18 cellular contexts compared by ENCODE assay signal in genomic region chr11:17313349-17314231, GRCh38. TPM values are rescaled to one million over a fixed set of nuclear protein-coding genes. Genes with fewer than 3 reads are reported as not detected.
DNase-seq lines count a peak whose midpoint lies in the region; ATAC-seq and TF ChIP-seq lines count a peak whose summit lies in the region.
"Had no signal": no experiment of that assay in that cellular context is flagged by ENCODE, and none has a peak within 500 bp of the region (broad histone marks: within the 10 kb centered on the region; RNA-seq: fewer than 3 reads in every experiment).

No MANE protein-coding gene starts in this region.

- WGBS in GM23248 (ENCODE audit: low coverage in 1 of 2, low lambda C conversion rate in 2 of 2, missing lambda C conversion rate in 2 of 2), 2 experiments, result 97% methylated on average over 8 of the region's 8 CpGs
- WGBS in SK-N-SH (ENCODE audit: low lambda C conversion rate), result 95% methylated on average over 8 of the region's 8 CpGs
- WGBS in smooth muscle cell (ENCODE audit: low lambda C conversion rate), result 95% methylated on average over 8 of the region's 8 CpGs

- CTCF ChIA-PET in SK-N-SH (lab: Yijun Ruan, JAX), result interaction anchor here (1.1 kb wide), 1 partner anchor 19 kb away, joined by 3 read pairs; no protein-coding TSS in a partner anchor

- peak overlapping the region; percentile 77 for H2AFZ ChIP-seq in GM23248
- peak overlapping the region; percentile 26; the same call in 1 of the 2 replicates for H2AFZ ChIP-seq in SK-N-SH (ENCODE audit: low read depth)
- no peak overlapping the region for H2AFZ ChIP-seq in smooth muscle cell (ENCODE audit: low read depth)

- H3K9ac ChIP-seq in GM23248 (peak overlapping the region; percentile 41), SK-N-SH (no peak overlapping the region), smooth muscle cell (ENCODE audit: low read depth) (no peak overlapping the region)

- H3F3A ChIP-seq in GM23248 (ENCODE audit: insufficient read depth), result peaks cover 27% of the 10 kb centered on the region
- peaks cover 18% of the 10 kb centered on the region for H3F3A ChIP-seq in SK-N-SH (replicated peaks; ENCODE audit: insufficient read depth)
- H3F3A ChIP-seq in smooth muscle cell (ENCODE audit: low read depth), result no peaks in the 10 kb centered on the region

- no peaks in the 10 kb centered on the region for H3K9me2 ChIP-seq in GM23248 (ENCODE audit: insufficient read depth)
- H3K9me2 ChIP-seq in SK-N-SH, result no peaks in the 10 kb centered on the region

- peaks cover 18% of the 10 kb centered on the region for H3K4me1 ChIP-seq in GM23248 (ENCODE audit: insufficient read depth)
- H3K4me1 ChIP-seq in SK-N-SH (ENCODE audit: control insufficient read depth in 1 of 2, insufficient read depth in 2 of 2, low read depth in 1 of 2, low read length in 1 of 2), result no peaks in the 10 kb centered on the region
- no peaks in the 10 kb centered on the region for H3K4me1 ChIP-seq in smooth muscle cell (ENCODE audit: low read depth)

- H4K20me1 ChIP-seq in GM23248 (ENCODE audit: insufficient read depth), result no peaks in the 10 kb centered on the region
- H4K20me1 ChIP-seq in SK-N-SH (ENCODE audit: insufficient read depth), result no peaks in the 10 kb centered on the region
- H4K20me1 ChIP-seq in smooth muscle cell (ENCODE audit: low read depth), result no peaks in the 10 kb centered on the region

- no peak for TF ChIP-seq EP300 in SK-N-SH (IDR thresholded peaks at IDR 0.05; ENCODE audit: borderline replicate concordance in 1 of 2, low read depth in 1 of 2, low read length in 1 of 2)

- H3K36me3 ChIP-seq in GM23248 (ENCODE audit: low read depth) (peaks cover 17% of the 10 kb centered on the region; the same call in 1 of the 2 replicates), SK-N-SH (replicated peaks in 1 of 2; ENCODE audit: control insufficient read depth in 1 of 2, insufficient read depth in 2 of 2, low read length in 1 of 2) (peaks cover 31 to 36% of the 10 kb centered on the region in 2 experiments), smooth muscle cell (ENCODE audit: low read depth) (peaks cover 18% of the 10 kb centered on the region)
- H3K36me3 ChIP-seq: SJCRH30 had no signal

- no peak for TF ChIP-seq RAD21 in SK-N-SH (IDR thresholded peaks at IDR 0.05; ENCODE audit: low read length)

- peak; percentile 65 for DNase-seq in GM23248
- DNase-seq in SK-N-SH, result no peak
- DNase-seq in fibroblast of peridontal ligament (ENCODE audit: extremely low read depth), result peak; percentile 2
- no peak for DNase-seq in smooth muscle cell (lab: John Stamatoyannopoulos, UW; ENCODE audit: unreplicated experiment)
- no peak for DNase-seq in T-helper 2 cell
- DNase-seq in stimulated activated naive CD4-positive, alpha-beta T cell treated with Interleukin-2 at 50 U/mL for 16 hours (lab: John Stamatoyannopoulos, UW), result no peak
- DNase-seq: aorta; CD4-positive, alpha-beta T cell; MM.1S; naive thymus-derived CD8-positive, alpha-beta T cell; NCI-H146; NCI-H2171; NK-92 treated with Interleukin-12 subunit alpha and Interleukin-12 subunit beta, amount 100 ng/mL, for 24 hours; small intestine; stimulated activated CD4-positive, alpha-beta T cell treated with anti-CD3 and anti-CD28 coated beads, Interleukin-2, amount 100 ng/mL, for 24 hours had no signal

- ATAC-seq in HG02759 (IDR thresholded peaks at IDR 0.05; ENCODE audit: unreplicated experiment), result no peak
- ATAC-seq: left lobe of liver; naive thymus-derived CD8-positive, alpha-beta T cell had no signal

- H3K4me3 ChIP-seq in GM23248 (peak overlapping the region; percentile 20; the same call in 1 of the 2 replicates), SK-N-SH (ENCODE audit: low read depth in 2 of 2, low read length in 1 of 2) (0 out of 4 replicates have a peak overlapping the region, but pooled peaks of 1 of the 2 experiments have one; percentile 12), smooth muscle cell (no peak overlapping the region)
- H3K4me3 ChIP-seq: SJCRH30 had no signal

- in situ Hi-C loops in GM23248 (cut with MboI), result no loop called here

- H3K9me3 ChIP-seq in GM23248 (ENCODE audit: low read depth), result no peaks in the 10 kb centered on the region
- no peaks in the 10 kb centered on the region for H3K9me3 ChIP-seq in SK-N-SH
- no peaks in the 10 kb centered on the region for H3K9me3 ChIP-seq in smooth muscle cell (replicated peaks; ENCODE audit: low read depth)
- H3K9me3 ChIP-seq: SJCRH30 had no signal

- H3K4me2 ChIP-seq in GM23248 (ENCODE audit: unreplicated experiment), result peak overlapping the region; percentile 84
- peak overlapping the region; percentile 49 for H3K4me2 ChIP-seq in SK-N-SH
- peak overlapping the region; percentile 56 for H3K4me2 ChIP-seq in smooth muscle cell

- H3K27ac ChIP-seq in GM23248 (peak overlapping the region; percentile 74), SK-N-SH (ENCODE audit: low read depth in 2 of 2, low read length in 1 of 2) (peak overlapping the region; percentile 58 to 67; a peak in 3 of 4 replicates), smooth muscle cell (ENCODE audit: low read depth) (peak overlapping the region; percentile 51)
- H3K27ac ChIP-seq: SJCRH30 had no signal

- H3K79me2 ChIP-seq in GM23248 (ENCODE audit: insufficient read depth) (no peaks in the 10 kb centered on the region), SK-N-SH (ENCODE audit: insufficient read depth) (no peaks in the 10 kb centered on the region), smooth muscle cell (ENCODE audit: low read depth) (no peaks in the 10 kb centered on the region)

- no peak for TF ChIP-seq CTCF in SK-N-SH (IDR thresholded peaks at IDR 0.05)
- no peak for TF ChIP-seq CTCF in smooth muscle cell (IDR thresholded peaks at IDR 0.05; ENCODE audit: borderline replicate concordance, insufficient read depth, poor library complexity, severe bottlenecking)

- POLR2A ChIA-PET in SK-N-SH (lab: Yijun Ruan, JAX), result no interaction called here

- H3K27me3 ChIP-seq in GM23248 (replicated peaks; ENCODE audit: insufficient read depth), result no peaks in the 10 kb centered on the region
- H3K27me3 ChIP-seq in SK-N-SH (ENCODE audit: insufficient read depth), result no peaks in the 10 kb centered on the region
- H3K27me3 ChIP-seq in smooth muscle cell (ENCODE audit: low read depth), result no peaks in the 10 kb centered on the region
- H3K27me3 ChIP-seq: SJCRH30 had no signal

TF ChIP-seq in SK-N-SH, 30 proteins besides CTCF, POLR2A, EP300 and RAD21:
- TF ChIP-seq USF1 (IDR thresholded peaks at IDR 0.05; ENCODE audit: borderline replicate concordance, low read depth) (no peak), FOXJ3 (CRISPR knock-in tag; IDR thresholded peaks at IDR 0.05) (no peak), NFIC (IDR thresholded peaks at IDR 0.05; ENCODE audit: borderline replicate concordance) (no peak), NRF1 (IDR thresholded peaks at IDR 0.05; ENCODE audit: low read depth, low read length) (no peak), EZH2phosphoT487 (IDR thresholded peaks at IDR 0.05; ENCODE audit: borderline replicate concordance, low read depth) (no peak), TEAD4 (IDR thresholded peaks at IDR 0.05; ENCODE audit: borderline replicate concordance, insufficient read depth) (no peak), SMC3 (IDR thresholded peaks at IDR 0.05; ENCODE audit: low read depth, low read length) (no peak), YY1 (IDR thresholded peaks at IDR 0.05; ENCODE audit: low read depth) (no peak), RXRA (IDR thresholded peaks at IDR 0.05; ENCODE audit: borderline replicate concordance, low read depth) (no peak), MEF2A (IDR thresholded peaks at IDR 0.05; ENCODE audit: borderline replicate concordance, low read depth) (no peak), CHD2 (IDR thresholded peaks at IDR 0.05; ENCODE audit: low read length, partially characterized antibody) (no peak), FOSL2 (IDR thresholded peaks at IDR 0.05; ENCODE audit: borderline replicate concordance, low read depth) (no peak), GABPA (IDR thresholded peaks at IDR 0.05; ENCODE audit: low read depth) (no peak), JUND (IDR thresholded peaks at IDR 0.05) (no peak), TCF12 (IDR thresholded peaks at IDR 0.05) (no peak)

RNA-seq across cellular contexts. Expression of gene NUCB2, which starts 37.1 kb away (rescaled TPM):
- 71.5 and 95.0 TPM in 2 replicates for total RNA-seq in GM23248 (2014; rRNA removed; shearing (Covaris generic))
- 232 and 246 TPM in 2 replicates for polyA plus RNA-seq in GM23248 (2016; fragmentation: Nextera tagmentation; extraction: Ambion mirVana)
- 23.9 and 25.0 TPM in 2 replicates for polyA plus RNA-seq in SK-N-SH (2012; rRNA removed)
- 34.5 and 53.2 TPM in 2 replicates for polyA plus RNA-seq in SK-N-SH (2012; cell fraction: cytosol; rRNA removed)
- polyA plus RNA-seq in SK-N-SH (2012; cell fraction: nucleus; rRNA removed), result 8.0 and 16.6 TPM in 2 replicates
- total RNA-seq in smooth muscle cell, result 91.2 and 118 TPM in 2 replicates
- polyA plus RNA-seq in smooth muscle cell, result 148 and 177 TPM in 2 replicates

RNA-seq across cellular contexts. Expression of gene NCR3LG1, which starts 38.0 kb away (rescaled TPM):
- total RNA-seq in GM23248 (2014; rRNA removed; shearing (Covaris generic)), result 1.3 and 5.1 TPM in 2 replicates
- 0.83 and 1.0 TPM in 2 replicates for polyA plus RNA-seq in GM23248 (2016; fragmentation: Nextera tagmentation; extraction: Ambion mirVana)
- polyA plus RNA-seq in SK-N-SH (2012; rRNA removed), result 0.67 and 1.2 TPM in 2 replicates
- polyA plus RNA-seq in SK-N-SH (2012; cell fraction: cytosol; rRNA removed), result 0.41 and 0.52 TPM in 2 replicates
- polyA plus RNA-seq in SK-N-SH (2012; cell fraction: nucleus; rRNA removed), result 2.1 and 3.6 TPM in 2 replicates
- 1.9 and 2.6 TPM in 2 replicates for total RNA-seq in smooth muscle cell
- polyA plus RNA-seq in smooth muscle cell, result 0.10 and 1.1 TPM in 2 replicates

Comparison
In these comparisons a context has a peak if more than half of its experiments do, and no peak if none do; other contexts are left out.
1. DNase-seq: peak in GM23248 (single experiment) and fibroblast of peridontal ligament (single experiment); none in SK-N-SH (single experiment), smooth muscle cell (single experiment), T-helper 2 cell (0 of 5) and stimulated activated naive CD4-positive, alpha-beta T cell treated with Interleukin-2 at 50 U/mL for 16 hours (single experiment).
2. Peak in every context shown above with its lines, with median percentiles within 50 percentile points of each other: H3K27ac ChIP-seq and H3K4me2 ChIP-seq.